29 cellular contexts compared by ENCODE assay signal in the genomic region with DNA sequence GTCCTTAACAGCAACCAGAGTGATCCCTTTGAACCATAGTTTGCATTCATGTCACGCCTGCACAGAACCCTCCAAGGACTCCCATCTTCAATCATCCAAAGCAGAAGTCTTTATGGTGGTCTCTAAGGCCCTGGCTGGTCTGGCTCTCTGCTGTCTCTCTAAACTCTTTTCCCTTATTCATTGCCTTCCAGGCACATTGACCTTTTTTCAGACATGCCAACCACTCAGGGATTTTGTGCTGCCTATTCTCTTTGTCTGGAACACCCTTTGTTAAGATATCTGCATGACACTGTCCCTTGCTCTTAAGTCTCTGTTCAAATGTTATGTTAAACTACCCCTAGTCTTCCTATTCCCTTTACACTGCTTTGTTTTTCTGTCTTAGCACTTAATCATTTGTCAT. TPM values are rescaled to one million over a fixed set of nuclear protein-coding genes. Genes with fewer than 3 reads are reported as not detected.
DNase-seq lines count a peak whose midpoint lies in the region; ATAC-seq and TF ChIP-seq lines count a peak whose summit lies in the region.
"Had no signal": no experiment of that assay in that cellular context is flagged by ENCODE, and none has a peak within 500 bp of the region (broad histone marks: within the 10 kb centered on the region; RNA-seq: fewer than 3 reads in every experiment).

No MANE protein-coding gene starts in this region.

- CTCF ChIA-PET in MCF 10A (lab: Yijun Ruan, JAX): interaction anchor here (0.6 kb wide), 1 partner anchor 121 kb away, joined by 3 read pairs; no protein-coding TSS in a partner anchor

- H3K27me3 ChIP-seq in breast epithelium (no peaks in the 10 kb centered on the region), iPS-20b (ENCODE audit: insufficient read depth, low read length) (no peaks in the 10 kb centered on the region), adrenal gland (no peaks in the 10 kb centered on the region)
- H3K27me3 ChIP-seq: body of pancreas, heart right ventricle, left lung, pancreas had no signal

- H3K27ac Mint-ChIP-seq in MCF 10A (ENCODE audit: low read depth, unreplicated experiment) (peak overlapping the region; percentile 13), T-helper 17 cell (peak overlapping the region; percentile 83)
- H3K27ac Mint-ChIP-seq: activated naive CD8-positive, alpha-beta T cell treated with anti-CD3 and anti-CD28 coated beads, Interleukin-2, amount 50 U/mL, for 24 hours; activated T-helper 1 cell treated with anti-CD3 and anti-CD28 coated beads, Interleukin-12 subunit alpha, Interleukin-12 subunit beta, Interleukin-2, Interleukin-4 antibody, amounts not matched to agents 30 ng/mL and 10 ng/mL and 1 ng/mL, durations not matched to agents 14 hours and 24 hours and 36 hours; mesothelial cell of epicardium had no signal

- no TSS peak for BruUV-seq in MCF 10A (replicated peaks; lab: Mats Ljungman, UMichigan)

- no peak for ATAC-seq in T-helper 17 cell
- no peak for ATAC-seq in GM21619 (IDR thresholded peaks at IDR 0.05; ENCODE audit: unreplicated experiment)
- no peak for ATAC-seq in HG02938 (IDR thresholded peaks at IDR 0.05; ENCODE audit: unreplicated experiment)
- ATAC-seq: activated naive CD8-positive, alpha-beta T cell treated with anti-CD3 and anti-CD28 coated beads, Interleukin-2, amount 50 U/mL, for 24 hours; body of pancreas; left lung; natural killer cell; pancreas; sciatic nerve; SK-N-SH treated with all-trans-retinoic acid at 6 μM for 48 hours had no signal

- no peaks in the 10 kb centered on the region for H3K4me1 ChIP-seq in breast epithelium
- H3K4me1 ChIP-seq in iPS-20b (ENCODE audit: insufficient read depth, low read length): peaks cover 29% of the 10 kb centered on the region
- H3K4me1 ChIP-seq in adrenal gland (replicated peaks in 1 of 2): peaks cover 0 to 12% of the 10 kb centered on the region in 2 donors
- H3K4me1 ChIP-seq: body of pancreas, left lung, pancreas had no signal

- POLR2A ChIA-PET in MCF 10A (lab: Yijun Ruan, JAX): interaction anchor here (1.2 kb wide), 1 partner anchor 120 kb away, joined by 3 read pairs; no protein-coding TSS in a partner anchor

- H3K9me3 ChIP-seq in breast epithelium (no peaks in the 10 kb centered on the region), T-helper 17 cell (ENCODE audit: control insufficient read depth, low read length, poor library complexity, severe bottlenecking) (no peaks in the 10 kb centered on the region), iPS-20b (ENCODE audit: insufficient read depth, low read depth, low read length) (no peaks in the 10 kb centered on the region), adrenal gland (replicated peaks in 1 of 3) (no peaks in the 10 kb centered on the region)
- H3K9me3 ChIP-seq: body of pancreas, heart right ventricle, left lung, pancreas had no signal

- TF ChIP-seq CTCF in MCF 10A (IDR thresholded peaks at IDR 0.05; ENCODE audit: unreplicated experiment) (no peak), breast epithelium (IDR thresholded peaks at IDR 0.05) (no peak), adrenal gland (IDR thresholded peaks at IDR 0.05) (no peak)

- TF ChIP-seq POLR2A in breast epithelium (IDR thresholded peaks at IDR 0.05) (no peak), adrenal gland (IDR thresholded peaks at IDR 0.05) (no peak)

- no peak overlapping the region for H3K27ac ChIP-seq in breast epithelium
- H3K27ac ChIP-seq in iPS-20b (ENCODE audit: low read length): no peak overlapping the region
- H3K27ac ChIP-seq in adrenal gland: peak overlapping the region in 1 of 5 donors; percentile 16
- H3K27ac ChIP-seq: body of pancreas, coronary artery, GM23248, KMS-11, left lung, pancreas had no signal

- DNase-seq in MCF 10A (ENCODE audit: unreplicated experiment): no peak
- no peak for DNase-seq in breast epithelium (ENCODE audit: low spot score in 2 of 2)
- no peak for DNase-seq in T-helper 17 cell
- no peak for DNase-seq in adrenal gland
- no peak for DNase-seq in foreskin melanocyte
- DNase-seq: activated CD4-positive, CD25-positive, alpha-beta regulatory T cell; activated CD8-positive, alpha-beta memory T cell treated with anti-CD3 and anti-CD28 coated beads for 24 hours; activated naive CD8-positive, alpha-beta T cell treated with anti-CD3 and anti-CD28 coated beads, Interleukin-2, amount 50 U/mL, for 24 hours; body of pancreas; C1 segment of cervical spinal cord; heart right ventricle; left lung; natural killer cell; NCI-H1694 treated with DMSO at 0.1 percent for 48 hours; NCI-H69; pancreas; T1000 had no signal

- H3K4me1 Mint-ChIP-seq in MCF 10A (ENCODE audit: insufficient read depth, unreplicated experiment) (peaks cover 7% of the 10 kb centered on the region), T-helper 17 cell (peaks cover 8% of the 10 kb centered on the region)
- H3K4me1 Mint-ChIP-seq: mesothelial cell of epicardium had no signal

- H3K9me3 Mint-ChIP-seq in MCF 10A (ENCODE audit: unreplicated experiment): no peaks in the 10 kb centered on the region
- H3K9me3 Mint-ChIP-seq: activated naive CD8-positive, alpha-beta T cell treated with anti-CD3 and anti-CD28 coated beads, Interleukin-2, amount 50 U/mL, for 24 hours; activated T-helper 1 cell treated with anti-CD3 and anti-CD28 coated beads, Interleukin-12 subunit alpha, Interleukin-12 subunit beta, Interleukin-2, Interleukin-4 antibody, amounts not matched to agents 30 ng/mL and 10 ng/mL and 1 ng/mL, durations not matched to agents 14 hours and 24 hours and 36 hours; mesothelial cell of epicardium; natural killer cell had no signal

- peak overlapping the region; percentile 48; the same call in 1 of the 2 replicates for H3K9ac ChIP-seq in iPS-20b (ENCODE audit: low read depth, low read length)
- H3K9ac ChIP-seq: GM23248, KMS-11 had no signal

- peaks cover 10% of the 10 kb centered on the region for H3K36me3 Mint-ChIP-seq in MCF 10A (ENCODE audit: insufficient read depth, unreplicated experiment)
- H3K36me3 Mint-ChIP-seq in T-helper 17 cell (ENCODE audit: low read depth): peaks cover 14% of the 10 kb centered on the region

- intact Hi-C loops in MCF 10A (cut with micrococcal nuclease): no loop called here
- intact Hi-C loops in breast epithelium (cut with DNase I; ENCODE audit: low total_unique reads): no loop called here
- intact Hi-C loops in adrenal gland (cut with DNase I): no loop called here

- H3K4me3 Mint-ChIP-seq in MCF 10A (ENCODE audit: unreplicated experiment) (no peak overlapping the region), T-helper 17 cell (no peak overlapping the region)
- H3K4me3 Mint-ChIP-seq: activated naive CD8-positive, alpha-beta T cell treated with anti-CD3 and anti-CD28 coated beads, Interleukin-2, amount 50 U/mL, for 24 hours; activated T-helper 1 cell treated with anti-CD3 and anti-CD28 coated beads, Interleukin-12 subunit alpha, Interleukin-12 subunit beta, Interleukin-2, Interleukin-4 antibody, amounts not matched to agents 30 ng/mL and 10 ng/mL and 1 ng/mL, durations not matched to agents 14 hours and 24 hours and 36 hours; mesothelial cell of epicardium; natural killer cell had no signal

- no peak overlapping the region for H3K4me3 ChIP-seq in breast epithelium
- peak overlapping the region; percentile 33 for H3K4me3 ChIP-seq in iPS-20b (ENCODE audit: low read length)
- no peak overlapping the region for H3K4me3 ChIP-seq in adrenal gland
- H3K4me3 ChIP-seq: body of pancreas, coronary artery, GM23248, heart right ventricle, left lung, pancreas had no signal

- WGBS in adrenal gland, 4 donors: 91 to 100% (median 94%) methylated on average over 1 of the region's 1 CpG

- H3K36me3 ChIP-seq in breast epithelium: no peaks in the 10 kb centered on the region
- peaks cover 91% of the 10 kb centered on the region for H3K36me3 ChIP-seq in iPS-20b (ENCODE audit: insufficient read depth, low read depth, low read length)
- peaks cover 0 to 71% of the 10 kb centered on the region in 2 donors for H3K36me3 ChIP-seq in adrenal gland (replicated peaks in 1 of 2)

- H3K27me3 Mint-ChIP-seq in MCF 10A (ENCODE audit: insufficient read depth, unreplicated experiment): no peaks in the 10 kb centered on the region
- no peaks in the 10 kb centered on the region for H3K27me3 Mint-ChIP-seq in T-helper 17 cell
- H3K27me3 Mint-ChIP-seq: activated naive CD8-positive, alpha-beta T cell treated with anti-CD3 and anti-CD28 coated beads, Interleukin-2, amount 50 U/mL, for 24 hours had no signal

RNA-seq across cellular contexts. Expression of a gene that starts 21.8 kb away (rescaled TPM):
- total RNA-seq in MCF 10A (2022) (10.9 and 12.4 TPM in 2 replicates), breast epithelium (10 to 100 TPM; 18.0 to 61.8 (median 45.2) TPM), T-helper 17 cell (1 to 10 TPM in 1 of 2 donors, under 1 TPM in 1; 0.89 to 1.1 TPM), adrenal gland (10 to 100 TPM; 21.6 to 39.4 (median 30.1) TPM)
- 10 to 100 TPM in 2 of 3 donors, 1 to 10 TPM in 1; 7.0 to 23.6 (median 13.3) TPM for polyA plus RNA-seq in adrenal gland

RNA-seq across cellular contexts. Expression of a gene that starts 31.2 kb away (rescaled TPM):
- total RNA-seq in MCF 10A (2022) (63.4 and 63.5 TPM in 2 replicates), breast epithelium (100 to 1,000 TPM; 132 to 214 (median 175) TPM), T-helper 17 cell (100 to 1,000 TPM; 240 to 241 TPM), adrenal gland (100 to 1,000 TPM in 2 of 8 donors, 10 to 100 TPM in 6; 12.7 to 114 (median 49.4) TPM)
- 10 to 100 TPM; 34.3 to 64.7 (median 47.5) TPM for polyA plus RNA-seq in adrenal gland

RNA-seq across cellular contexts. Expression of a gene that starts 41.0 kb away (rescaled TPM):
- total RNA-seq in MCF 10A (2022) (22.1 and 26.2 TPM in 2 replicates), breast epithelium (10 to 100 TPM; 19.8 to 29.5 (median 23.7) TPM), T-helper 17 cell (10 to 100 TPM; 42.7 to 49.1 TPM), adrenal gland (10 to 100 TPM; 14.2 to 31.2 (median 19.4) TPM)
- polyA plus RNA-seq in adrenal gland: 10 to 100 TPM; 25.8 to 43.0 (median 35.4) TPM

RNA-seq across cellular contexts. Expression of a gene that starts 49.9 kb away (rescaled TPM):
- total RNA-seq in MCF 10A (2022): 52.1 and 55.7 TPM in 2 replicates
- 10 to 100 TPM; 48.8 to 68.8 (median 61.9) TPM for total RNA-seq in breast epithelium
- 10 to 100 TPM; 83.2 to 84.5 TPM for total RNA-seq in T-helper 17 cell
- 10 to 100 TPM; 37.0 to 65.7 (median 43.0) TPM for total RNA-seq in adrenal gland
- 10 to 100 TPM; 13.7 to 43.1 (median 19.6) TPM for polyA plus RNA-seq in adrenal gland

RNA-seq across cellular contexts. Expression of a gene that starts 53.7 kb away (rescaled TPM):
- total RNA-seq in MCF 10A (2022): not detected in 2 replicates
- total RNA-seq in breast epithelium: not detected
- total RNA-seq in T-helper 17 cell: not detected
- total RNA-seq in adrenal gland: under 1 TPM in 2 of 8 donors, not detected in 6; 0.11 to 0.54 TPM
- polyA plus RNA-seq in adrenal gland: under 1 TPM in 1 of 3 donors, not detected in 2; 0.03 TPM
- total RNA-seq: activated T-helper 1 cell treated with anti-CD3 and anti-CD28 coated beads, Interleukin-12 subunit alpha, Interleukin-12 subunit beta, Interleukin-2, Interleukin-4 antibody, amounts not matched to agents 30 ng/mL and 10 ng/mL and 1 ng/mL, durations not matched to agents 14 hours and 24 hours and 36 hours; body of pancreas; GM23248; left lung; mesothelial cell of epicardium; natural killer cell; pancreas; subcutaneous adipose tissue; ureter had no signal
- polyA plus RNA-seq: GM23248 had no signal
